In genomic region chr20:50762435-50763201, GRCh38 we compare ENCODE assay signal across 8 cellular contexts. TPM values are rescaled to one million over a fixed set of nuclear protein-coding genes. Genes with fewer than 3 reads are reported as not detected.
DNase-seq lines count a peak whose midpoint lies in the region; ATAC-seq and TF ChIP-seq lines count a peak whose summit lies in the region.
"Had no signal": no experiment of that assay in that cellular context is flagged by ENCODE, and none has a peak within 500 bp of the region (broad histone marks: within the 10 kb centered on the region; RNA-seq: fewer than 3 reads in every experiment).

No MANE protein-coding gene starts in this region.

- TF ChIP-seq POLR2A in upper lobe of left lung (IDR thresholded peaks at IDR 0.05): no peak

- H3K27ac ChIP-seq in colonic mucosa (peak overlapping the region; percentile 75), lung (ENCODE audit: low read depth in 1 of 2, low read length in 1 of 2) (peak overlapping the region; percentile 2 to 88), upper lobe of left lung (peak overlapping the region; percentile 68 to 86 (median 77))
- H3K27ac ChIP-seq: WERI-Rb-1 had no signal

- H3K9ac ChIP-seq in colonic mucosa (ENCODE audit: low read depth in 2 of 2, low read length in 2 of 2): peak overlapping the region in 1 of 2 donors; percentile 19

- H3K4me3 ChIP-seq in MG63 (no peak overlapping the region), colonic mucosa (no peak overlapping the region), lung (no peak overlapping the region), upper lobe of left lung (no peak overlapping the region), HAP-1 (no peak overlapping the region)

- no peaks in the 10 kb centered on the region for H3K9me3 ChIP-seq in MG63
- H3K9me3 ChIP-seq in colonic mucosa: no peaks in the 10 kb centered on the region
- H3K9me3 ChIP-seq in lung (ENCODE audit: control insufficient read depth in 2 of 2, insufficient read depth in 1 of 2, low read length in 1 of 2): no peaks in the 10 kb centered on the region
- no peaks in the 10 kb centered on the region for H3K9me3 ChIP-seq in upper lobe of left lung
- H3K9me3 ChIP-seq in HAP-1: no peaks in the 10 kb centered on the region

- H3K4me1 ChIP-seq in colonic mucosa: peaks cover 7% of the 10 kb centered on the region
- H3K4me1 ChIP-seq in lung (ENCODE audit: control insufficient read depth in 2 of 2, insufficient read depth in 2 of 2, low read length in 2 of 2): peaks cover 2 to 4% of the 10 kb centered on the region in 2 donors
- H3K4me1 ChIP-seq in upper lobe of left lung: peaks cover 0 to 24% (median 9%) of the 10 kb centered on the region in 4 donors
- H3K4me1 ChIP-seq in HAP-1: peaks cover 15% of the 10 kb centered on the region

- no peak for TF ChIP-seq CTCF in colonic mucosa (IDR thresholded peaks at IDR 0.05)
- no peak for TF ChIP-seq CTCF in lung (IDR thresholded peaks at IDR 0.05; ENCODE audit: control extremely low read depth, extremely low read depth)
- no peak for TF ChIP-seq CTCF in upper lobe of left lung (IDR thresholded peaks at IDR 0.05)

- H3K27me3 ChIP-seq in MG63: no peaks in the 10 kb centered on the region
- H3K27me3 ChIP-seq in colonic mucosa: no peaks in the 10 kb centered on the region
- no peaks in the 10 kb centered on the region for H3K27me3 ChIP-seq in lung (ENCODE audit: control insufficient read depth, insufficient read depth)
- no peaks in the 10 kb centered on the region for H3K27me3 ChIP-seq in upper lobe of left lung
- no peaks in the 10 kb centered on the region for H3K27me3 ChIP-seq in HAP-1 (ENCODE audit: low read depth)

- intact Hi-C loops in colonic mucosa (cut with DNase I): no loop called here

- peak; percentile 7 for ATAC-seq in lung (ENCODE audit: insufficient read depth, low FRiP score)
- ATAC-seq in upper lobe of left lung (ENCODE audit: low FRiP score in 2 of 2): peak; percentile 54 to 63
- no peak for ATAC-seq in HG03439 (IDR thresholded peaks at IDR 0.05; ENCODE audit: unreplicated experiment)

- 53 to 85% methylated on average over 12 of the region's 12 CpGs for WGBS in lung, 2 donors
- 52 to 54% methylated on average over 11 to 12 of the region's 12 CpGs for WGBS in upper lobe of left lung, 2 donors

- no peaks in the 10 kb centered on the region for H3K36me3 ChIP-seq in MG63
- no peaks in the 10 kb centered on the region for H3K36me3 ChIP-seq in colonic mucosa
- no peaks in the 10 kb centered on the region for H3K36me3 ChIP-seq in lung (ENCODE audit: control insufficient read depth in 2 of 2, insufficient read depth in 2 of 2, low read length in 2 of 2)
- no peaks in the 10 kb centered on the region for H3K36me3 ChIP-seq in upper lobe of left lung
- H3K36me3 ChIP-seq in HAP-1 (replicated peaks): no peaks in the 10 kb centered on the region
- H3K36me3 ChIP-seq: WERI-Rb-1 had no signal

- peak; percentile 99 for DNase-seq in MG63
- DNase-seq in colonic mucosa: peak; percentile 69
- DNase-seq in lung (ENCODE audit: low spot score): peak; percentile 72
- peak in 1 of 2 donors; percentile 87 for DNase-seq in upper lobe of left lung
- DNase-seq in stimulated activated CD4-positive, alpha-beta T cell treated with anti-CD3 and anti-CD28 coated beads, Interleukin-12 subunit alpha, Interleukin-12 subunit beta, amount 100 ng/mL, for 4 hours: no peak
- no peak for DNase-seq in HAP-1 (ENCODE audit: low spot score in 2 of 2)
- DNase-seq: WERI-Rb-1 had no signal

- TF ChIP-seq EP300 in upper lobe of left lung (IDR thresholded peaks at IDR 0.05): no peak

- in situ Hi-C loops in HAP-1 (cut with MboI; ENCODE audit: low sequenced_read_pairs): no loop called here

RNA-seq across cellular contexts. Expression of gene PARD6B, which starts 31.2 kb away (rescaled TPM):
- total RNA-seq in MG63 (2014; rRNA removed; shearing (Covaris generic); ENCODE audit: low replicate concordance): 2.0 and 2.4 TPM in 2 replicates
- total RNA-seq in colonic mucosa (10 to 100 TPM; 16.6 to 35.6 TPM), lung (10 to 100 TPM; 38.1 to 41.8 TPM), upper lobe of left lung (10 to 100 TPM in 5 of 6 donors, 1 to 10 TPM in 1; 7.3 to 56.4 (median 43.4) TPM)
- polyA plus RNA-seq in lung: 10 to 100 TPM in 1 of 2 donors, 1 to 10 TPM in 1; 2.0 to 13.4 TPM

RNA-seq across cellular contexts. Expression of gene BCAS4, which starts 32.2 kb away (rescaled TPM):
- 13.1 and 23.4 TPM in 2 replicates for total RNA-seq in MG63 (2014; rRNA removed; shearing (Covaris generic); ENCODE audit: low replicate concordance)
- total RNA-seq in colonic mucosa (1 to 10 TPM; 1.1 to 2.7 TPM), lung (1 to 10 TPM; 4.7 to 5.7 TPM), upper lobe of left lung (10 to 100 TPM in 1 of 6 donors, 1 to 10 TPM in 5; 2.3 to 12.3 (median 5.2) TPM)
- polyA plus RNA-seq in lung: 1 to 10 TPM; 4.3 to 5.3 TPM

Comparison
In these comparisons a context has a peak if more than half of its experiments do, and no peak if none do; other contexts are left out.
1. DNase-seq: peak in MG63 (single experiment), colonic mucosa (single experiment) and lung (single experiment); none in stimulated activated CD4-positive, alpha-beta T cell treated with anti-CD3 and anti-CD28 coated beads, Interleukin-12 subunit alpha, Interleukin-12 subunit beta, amount 100 ng/mL, for 4 hours (single experiment) and HAP-1 (0 of 2).
2. Peak in every context shown above with its lines, with median percentiles within 50 percentile points of each other: H3K27ac ChIP-seq.